1 cellular context compared by ENCODE assay signal in the genomic region with DNA sequence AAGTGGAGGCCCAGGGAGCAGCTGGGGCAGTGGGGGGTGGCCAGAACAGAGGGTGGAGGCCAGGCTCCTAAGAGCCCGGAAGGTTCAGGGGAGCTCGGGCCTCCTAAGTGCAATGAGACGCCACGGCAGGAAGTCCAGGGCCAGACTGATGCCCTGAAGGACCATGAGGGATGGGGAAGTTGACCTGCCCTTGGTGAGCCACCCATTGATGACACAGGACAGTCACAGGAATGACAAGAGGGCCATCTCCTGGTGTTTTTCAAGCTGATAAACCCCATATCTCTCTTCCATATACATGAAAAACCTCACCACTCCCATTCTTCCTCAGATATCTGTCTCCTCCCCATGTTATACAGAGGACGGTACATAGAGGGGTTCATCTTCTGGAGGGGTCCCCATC.
TF ChIP-seq lines count a peak whose summit lies in the region.

No MANE protein-coding gene starts in this region.

TF ChIP-seq in K562, 482 proteins besides CTCF, POLR2A, EP300 and RAD21 (continues in another document):
- TF ChIP-seq PATZ1 (CRISPR knock-in tag; IDR thresholded peaks at IDR 0.05; ENCODE audit: borderline replicate concordance), result no peak
- TF ChIP-seq, protein P1, sequence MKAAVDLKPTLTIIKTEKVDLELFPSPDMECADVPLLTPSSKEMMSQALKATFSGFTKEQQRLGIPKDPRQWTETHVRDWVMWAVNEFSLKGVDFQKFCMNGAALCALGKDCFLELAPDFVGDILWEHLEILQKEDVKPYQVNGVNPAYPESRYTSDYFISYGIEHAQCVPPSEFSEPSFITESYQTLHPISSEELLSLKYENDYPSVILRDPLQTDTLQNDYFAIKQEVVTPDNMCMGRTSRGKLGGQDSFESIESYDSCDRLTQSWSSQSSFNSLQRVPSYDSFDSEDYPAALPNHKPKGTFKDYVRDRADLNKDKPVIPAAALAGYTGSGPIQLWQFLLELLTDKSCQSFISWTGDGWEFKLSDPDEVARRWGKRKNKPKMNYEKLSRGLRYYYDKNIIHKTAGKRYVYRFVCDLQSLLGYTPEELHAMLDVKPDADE (conservative IDR thresholded peaks at IDR 0.05; ENCODE audit: control insufficient read depth, low read depth, low read length), result no peak
- peak; percentile 87 for TF ChIP-seq RREB1 (CRISPR knock-in tag; IDR thresholded peaks at IDR 0.05)
- TF ChIP-seq ATF1 (CRISPR knock-in tag; IDR thresholded peaks at IDR 0.05), result no peak
- peak; percentile 40 for TF ChIP-seq ATF1 (tag; IDR thresholded peaks at IDR 0.05)
- TF ChIP-seq TFAP4 (CRISPR knock-in tag; IDR thresholded peaks at IDR 0.05; ENCODE audit: borderline replicate concordance), result peak; percentile 40; the same call in 1 of the 2 replicates
- TF ChIP-seq ZNF316 (IDR thresholded peaks at IDR 0.05), result no peak
- TF ChIP-seq HMGN3 (IDR thresholded peaks at IDR 0.05; ENCODE audit: borderline replicate concordance, extremely low read depth, insufficient read length, low read depth, low read length), result no peak
- no peak for TF ChIP-seq ILK (tag; IDR thresholded peaks at IDR 0.05; ENCODE audit: borderline replicate concordance, low read depth)
- 0 out of 2 replicates have a peak, but pooled peaks have one; percentile 12 for TF ChIP-seq ETV1 (tag; conservative IDR thresholded peaks at IDR 0.05; ENCODE audit: low read depth)
- TF ChIP-seq MXI1 (IDR thresholded peaks at IDR 0.05; ENCODE audit: low read depth, low read length), result no peak
- TF ChIP-seq CREM (IDR thresholded peaks at IDR 0.05; ENCODE audit: low read depth), result peak; percentile 15; the same call in 1 of the 2 replicates
- peak in 1 of 2 experiments; percentile 50; a peak in 1 of 4 replicates for TF ChIP-seq KDM1A (IDR thresholded peaks at IDR 0.05)
- TF ChIP-seq ZC3H11A (IDR thresholded peaks at IDR 0.05; ENCODE audit: low read depth, low read length), result no peak
- TF ChIP-seq MYC (IDR thresholded peaks at IDR 0.05; ENCODE audit: low read depth, low read length), result 0 out of 2 replicates have a peak, but pooled peaks have one; percentile 12
- no peak for TF ChIP-seq MYC (CRISPR knock-in tag; IDR thresholded peaks at IDR 0.05; ENCODE audit: borderline replicate concordance, low read depth)
- peak; percentile 96 for TF ChIP-seq CTBP1 (IDR thresholded peaks at IDR 0.05; ENCODE audit: borderline replicate concordance)
- peak; percentile 85 for TF ChIP-seq ESRRA (IDR thresholded peaks at IDR 0.05; ENCODE audit: borderline replicate concordance, low read depth)
- TF ChIP-seq, protein P2, sequence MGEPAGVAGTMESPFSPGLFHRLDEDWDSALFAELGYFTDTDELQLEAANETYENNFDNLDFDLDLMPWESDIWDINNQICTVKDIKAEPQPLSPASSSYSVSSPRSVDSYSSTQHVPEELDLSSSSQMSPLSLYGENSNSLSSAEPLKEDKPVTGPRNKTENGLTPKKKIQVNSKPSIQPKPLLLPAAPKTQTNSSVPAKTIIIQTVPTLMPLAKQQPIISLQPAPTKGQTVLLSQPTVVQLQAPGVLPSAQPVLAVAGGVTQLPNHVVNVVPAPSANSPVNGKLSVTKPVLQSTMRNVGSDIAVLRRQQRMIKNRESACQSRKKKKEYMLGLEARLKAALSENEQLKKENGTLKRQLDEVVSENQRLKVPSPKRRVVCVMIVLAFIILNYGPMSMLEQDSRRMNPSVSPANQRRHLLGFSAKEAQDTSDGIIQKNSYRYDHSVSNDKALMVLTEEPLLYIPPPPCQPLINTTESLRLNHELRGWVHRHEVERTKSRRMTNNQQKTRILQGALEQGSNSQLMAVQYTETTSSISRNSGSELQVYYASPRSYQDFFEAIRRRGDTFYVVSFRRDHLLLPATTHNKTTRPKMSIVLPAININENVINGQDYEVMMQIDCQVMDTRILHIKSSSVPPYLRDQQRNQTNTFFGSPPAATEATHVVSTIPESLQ (CRISPR knock-in tag; IDR thresholded peaks at IDR 0.05), result no peak
- TF ChIP-seq ATF2 (CRISPR knock-in tag; IDR thresholded peaks at IDR 0.05), result no peak
- TF ChIP-seq ZNF146 (CRISPR knock-in tag; IDR thresholded peaks at IDR 0.05; ENCODE audit: unreplicated experiment), result no peak
- no peak for TF ChIP-seq RFX7 (CRISPR knock-in tag; IDR thresholded peaks at IDR 0.05)
- TF ChIP-seq TCF7L2 (IDR thresholded peaks at IDR 0.05; ENCODE audit: low read depth, low read length), result no peak
- peak in 1 of 3 experiments; percentile 39; a peak in 1 of 6 replicates for TF ChIP-seq ZBTB11 (CRISPR knock-in tag; IDR thresholded peaks at IDR 0.05)
- TF ChIP-seq, protein P3, sequence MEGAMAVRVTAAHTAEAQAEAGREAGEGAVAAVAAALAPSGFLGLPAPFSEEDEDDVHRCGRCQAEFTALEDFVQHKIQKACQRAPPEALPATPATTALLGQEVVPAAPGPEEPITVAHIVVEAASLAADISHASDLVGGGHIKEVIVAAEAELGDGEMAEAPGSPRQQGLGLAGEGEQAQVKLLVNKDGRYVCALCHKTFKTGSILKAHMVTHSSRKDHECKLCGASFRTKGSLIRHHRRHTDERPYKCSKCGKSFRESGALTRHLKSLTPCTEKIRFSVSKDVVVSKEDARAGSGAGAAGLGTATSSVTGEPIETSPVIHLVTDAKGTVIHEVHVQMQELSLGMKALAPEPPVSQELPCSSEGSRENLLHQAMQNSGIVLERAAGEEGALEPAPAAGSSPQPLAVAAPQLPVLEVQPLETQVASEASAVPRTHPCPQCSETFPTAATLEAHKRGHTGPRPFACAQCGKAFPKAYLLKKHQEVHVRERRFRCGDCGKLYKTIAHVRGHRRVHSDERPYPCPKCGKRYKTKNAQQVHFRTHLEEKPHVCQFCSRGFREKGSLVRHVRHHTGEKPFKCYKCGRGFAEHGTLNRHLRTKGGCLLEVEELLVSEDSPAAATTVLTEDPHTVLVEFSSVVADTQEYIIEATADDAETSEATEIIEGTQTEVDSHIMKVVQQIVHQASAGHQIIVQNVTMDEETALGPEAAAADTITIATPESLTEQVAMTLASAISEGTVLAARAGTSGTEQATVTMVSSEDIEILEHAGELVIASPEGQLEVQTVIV (CRISPR knock-in tag; IDR thresholded peaks at IDR 0.05; ENCODE audit: borderline replicate concordance), result no peak
- no peak for TF ChIP-seq KDM5B (IDR thresholded peaks at IDR 0.05; ENCODE audit: insufficient replicate concordance, low read depth, low read length)
- TF ChIP-seq ZNF644 (tag; IDR thresholded peaks at IDR 0.05; ENCODE audit: low read depth), result no peak
- peak; percentile 66; the same call in 1 of the 2 replicates for TF ChIP-seq MECOM (CRISPR knock-in tag; IDR thresholded peaks at IDR 0.05)
- 0 out of 2 replicates have a peak, but pooled peaks have one; percentile 16 for TF ChIP-seq HDAC2 (IDR thresholded peaks at IDR 0.05)
- TF ChIP-seq SMC3 (conservative IDR thresholded peaks at IDR 0.05; ENCODE audit: insufficient read depth, low read depth, low read length), result peak; percentile 63; the same call in 1 of the 2 replicates
- no peak for TF ChIP-seq PML (IDR thresholded peaks at IDR 0.05; ENCODE audit: low read length)
- no peak for TF ChIP-seq ZNF184 (CRISPR knock-in tag; IDR thresholded peaks at IDR 0.05)
- TF ChIP-seq ZNF324 (CRISPR knock-in tag; IDR thresholded peaks at IDR 0.05), result no peak
- TF ChIP-seq POLR2B (IDR thresholded peaks at IDR 0.05; ENCODE audit: low read depth, partially characterized antibody), result no peak
- peak; percentile 48 for TF ChIP-seq CBFA2T3 (IDR thresholded peaks at IDR 0.05)
- no peak for TF ChIP-seq KHSRP (IDR thresholded peaks at IDR 0.05)
- TF ChIP-seq NFRKB (IDR thresholded peaks at IDR 0.05; ENCODE audit: low read depth), result no peak
- TF ChIP-seq, protein P4, sequence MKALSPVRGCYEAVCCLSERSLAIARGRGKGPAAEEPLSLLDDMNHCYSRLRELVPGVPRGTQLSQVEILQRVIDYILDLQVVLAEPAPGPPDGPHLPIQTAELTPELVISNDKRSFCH (CRISPR knock-in tag; IDR thresholded peaks at IDR 0.05), result no peak
- TF ChIP-seq, protein P4 (tag; IDR thresholded peaks at IDR 0.05), result 0 out of 2 replicates have a peak, but pooled peaks have one; percentile 27
- peak; percentile 65; the same call in 1 of the 2 replicates for TF ChIP-seq ARID2 (IDR thresholded peaks at IDR 0.05)
- TF ChIP-seq CC2D1A (IDR thresholded peaks at IDR 0.05), result peak; percentile 72
